In genomic region chr5:62938927-62939326, GRCh38 we compare ENCODE assay signal across 1 cellular context.
TF ChIP-seq lines count a peak whose summit lies in the region.

No MANE protein-coding gene starts in this region.

TF ChIP-seq in H1, 55 proteins besides CTCF, POLR2A, EP300 and RAD21:
- peak; percentile 35; the same call in 1 of the 2 replicates for TF ChIP-seq TEAD4 (IDR thresholded peaks at IDR 0.05; ENCODE audit: low read depth, low read length)
- no peak for TF ChIP-seq EZH2 (IDR thresholded peaks at IDR 0.05; ENCODE audit: low read depth, low read length, severe bottlenecking)
- TF ChIP-seq CREB1 (IDR thresholded peaks at IDR 0.05) = no peak
- no peak for TF ChIP-seq USF2 (IDR thresholded peaks at IDR 0.05; ENCODE audit: low read length)
